In genomic region chr10:117542706-117543244, GRCh38 we compare ENCODE assay signal across 9 cellular contexts. TPM values are rescaled to one million over a fixed set of nuclear protein-coding genes. Genes with fewer than 3 reads are reported as not detected.
DNase-seq lines count a peak whose midpoint lies in the region; ATAC-seq and TF ChIP-seq lines count a peak whose summit lies in the region.
"Had no signal": no experiment of that assay in that cellular context is flagged by ENCODE, and none has a peak within 500 bp of the region (broad histone marks: within the 10 kb centered on the region; RNA-seq: fewer than 3 reads in every experiment).

Gene EMX2, plus strand, starts transcription at chr10:117542746. Its CDS starts 522 bp downstream, at chr10:117543268.

- peak within 1 kb of the TSS; percentile 93 for H3K4me3 Mint-ChIP-seq in Caco-2 (ENCODE audit: unreplicated experiment)

- H3K27me3 ChIP-seq in Caco-2 (replicated peaks; ENCODE audit: control insufficient read depth, insufficient read depth, low read length) = no peaks in the 10 kb centered on the region
- H3K27me3 ChIP-seq in SJCRH30 = peaks cover 13% of the 10 kb centered on the region; the same call in 1 of the 2 replicates

- H3K9me3 ChIP-seq in Caco-2 = no peaks in the 10 kb centered on the region
- H3K9me3 ChIP-seq in SJCRH30 (replicated peaks) = no peaks in the 10 kb centered on the region

- H3K27ac ChIP-seq in SJCRH30 (peak within 1 kb of the TSS; percentile 16; the same call in 1 of the 2 replicates), RWPE1 (no peak within 1 kb of the TSS)
- H3K27ac ChIP-seq: PC-9 had no signal

- no peak for ATAC-seq in HG02938 (IDR thresholded peaks at IDR 0.05; ENCODE audit: unreplicated experiment)
- ATAC-seq in HG02642 (IDR thresholded peaks at IDR 0.05; ENCODE audit: poor library complexity, unreplicated experiment) = no peak

- DNase-seq in Caco-2 (no peak), SJCRH30 (no peak), fibroblast of villous mesenchyme (ENCODE audit: low read depth) (no peak), renal cortical epithelial cell (ENCODE audit: low read depth) (no peak), DMS53 (lab: John Stamatoyannopoulos, UW) (no peak), RWPE1 (ENCODE audit: low spot score) (no peak)
- DNase-seq: PC-9 had no signal

- no TSS peak for BruUV-seq in Caco-2 (replicated peaks; lab: Mats Ljungman, UMichigan)

- no peaks in the 10 kb centered on the region for H3K9me3 Mint-ChIP-seq in Caco-2 (ENCODE audit: unreplicated experiment)

- H3K36me3 ChIP-seq in Caco-2 (ENCODE audit: control insufficient read depth, insufficient read depth, low read length) (no peaks in the 10 kb centered on the region; the same call in 1 of the 2 replicates), SJCRH30 (no peaks in the 10 kb centered on the region)

- H3K4me3 ChIP-seq in Caco-2 (ENCODE audit: low read depth, low read length) (peak within 1 kb of the TSS; percentile 90), SJCRH30 (peak within 1 kb of the TSS; percentile 64), fibroblast of villous mesenchyme (ENCODE audit: low read depth, low read length) (peak within 1 kb of the TSS; percentile 66)
- H3K4me3 ChIP-seq: PC-9 had no signal

- intact Hi-C loops in Caco-2 (cut with micrococcal nuclease; ENCODE audit: unreplicated experiment) = loop anchor here (1.0 to 5.0 kb wide), 4 partner anchors 24 to 210 kb away; no protein-coding TSS in a partner anchor

- peak within 1 kb of the TSS; percentile 65 for H3K27ac Mint-ChIP-seq in Caco-2 (ENCODE audit: unreplicated experiment)

- POLR2A ChIA-PET in Caco-2 (lab: Charles Lee) (interaction anchor here (0.6 to 0.9 kb wide), 2 partner anchors 24 to 134 kb away, joined by 3 to 4 read pairs; no protein-coding TSS in a partner anchor), RWPE1 (lab: Yijun Ruan, JAX; ENCODE audit: low non-redundant PET) (no interaction called here)

- H3K4me1 ChIP-seq in Caco-2 (peaks cover 8% of the 10 kb centered on the region), SJCRH30 (peaks cover 3% of the 10 kb centered on the region; the same call in 1 of the 2 replicates)

- no peaks in the 10 kb centered on the region for H3K36me3 Mint-ChIP-seq in Caco-2 (ENCODE audit: insufficient read depth, unreplicated experiment)

- peaks cover 14% of the 10 kb centered on the region for H3K4me1 Mint-ChIP-seq in Caco-2 (ENCODE audit: low read depth, unreplicated experiment)

- no peaks in the 10 kb centered on the region for H3K27me3 Mint-ChIP-seq in Caco-2 (ENCODE audit: insufficient read depth, unreplicated experiment)

- no peak for TF ChIP-seq CTCF in Caco-2 (IDR thresholded peaks at IDR 0.05; ENCODE audit: insufficient read depth in 1 of 2, low read depth in 1 of 2, low read length in 1 of 2, severe bottlenecking in 1 of 2, unreplicated experiment in 1 of 2)
- TF ChIP-seq CTCF in fibroblast of villous mesenchyme (IDR thresholded peaks at IDR 0.05; ENCODE audit: insufficient read depth, low read depth, low read length) = no peak
- TF ChIP-seq CTCF in RWPE1 (conservative IDR thresholded peaks at IDR 0.05; ENCODE audit: low read depth) = no peak

- CTCF ChIA-PET in Caco-2 (lab: Charles Lee) (interaction anchor here (0.7 to 1.7 kb wide), 4 partner anchors 24 to 85 kb away, joined by 3 to 24 read pairs (median 4); no protein-coding TSS in a partner anchor), RWPE1 (lab: Yijun Ruan, JAX) (interaction anchor here (0.6 kb wide), 1 partner anchor 100 kb away, joined by 7 read pairs; no protein-coding TSS in a partner anchor)

RNA-seq across cellular contexts. Expression of gene EMX2, which starts in this region (rescaled TPM):
- 4.7 and 4.9 TPM in 2 replicates for total RNA-seq in Caco-2 (2022)
- total RNA-seq in SJCRH30 (2014; rRNA removed; shearing (Covaris generic)) = 2.5 and 2.6 TPM in 2 replicates
- 4.5 and 10.8 TPM in 2 replicates for total RNA-seq in fibroblast of villous mesenchyme
- total RNA-seq in renal cortical epithelial cell = 2.8 and 15.9 TPM in 2 replicates
- total RNA-seq: PC-9 had no signal
